10 cellular contexts compared by ENCODE assay signal in the genomic region with DNA sequence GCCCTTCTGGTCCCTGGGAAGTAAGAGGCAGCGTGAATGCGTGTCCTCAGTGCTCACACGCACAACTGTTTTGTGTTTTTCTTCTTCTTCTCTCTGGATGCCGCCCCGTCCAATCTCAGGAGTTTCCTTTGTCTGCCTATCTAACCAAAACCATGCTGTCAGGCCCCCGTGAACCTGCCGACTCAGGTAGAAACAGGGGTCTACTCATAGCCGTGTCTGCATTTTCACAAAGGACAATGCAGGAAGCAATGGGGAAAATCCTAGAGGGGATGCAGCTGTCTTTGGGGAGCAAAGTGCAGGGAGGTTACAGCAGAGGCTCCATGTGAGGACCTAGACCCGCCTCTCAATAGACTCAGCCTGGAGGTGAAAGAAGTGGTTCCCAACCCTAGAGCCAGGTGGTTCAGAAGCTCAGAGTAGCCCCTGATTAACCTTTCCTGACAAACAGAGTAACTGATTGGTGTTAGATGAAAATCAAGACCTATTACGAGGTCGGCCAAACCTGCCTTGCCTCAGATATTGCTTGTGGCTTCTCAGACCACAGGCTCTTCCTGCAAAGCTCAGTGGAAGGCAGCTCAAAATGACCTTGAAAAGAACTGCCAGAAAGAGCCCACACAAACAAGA. TPM values are rescaled to one million over a fixed set of nuclear protein-coding genes. Genes with fewer than 3 reads are reported as not detected.
DNase-seq lines count a peak whose midpoint lies in the region; ATAC-seq and TF ChIP-seq lines count a peak whose summit lies in the region.
"Had no signal": no experiment of that assay in that cellular context is flagged by ENCODE, and none has a peak within 500 bp of the region (broad histone marks: within the 10 kb centered on the region; RNA-seq: fewer than 3 reads in every experiment).

No MANE protein-coding gene starts in this region.

- no peaks in the 10 kb centered on the region for H3K9me2 ChIP-seq in OCI-LY7 (ENCODE audit: insufficient read depth, low read length)

- H3K27ac Mint-ChIP-seq in CD4-positive, alpha-beta T cell: peak overlapping the region; percentile 86

- no peaks in the 10 kb centered on the region for H3K27me3 Mint-ChIP-seq in CD4-positive, alpha-beta T cell

- BruUV-seq in OCI-LY7 (replicated peaks; lab: Mats Ljungman, UMichigan): no TSS peak

- peak overlapping the region; percentile 83 for H3K4me3 Mint-ChIP-seq in CD4-positive, alpha-beta T cell

- no peaks in the 10 kb centered on the region for H3K9me3 ChIP-seq in CD4-positive, alpha-beta T cell (ENCODE audit: control insufficient read depth, low read length)
- no peaks in the 10 kb centered on the region for H3K9me3 ChIP-seq in OCI-LY7 (ENCODE audit: low read length)

- peak overlapping the region; percentile 34 for H3K27ac ChIP-seq in CD4-positive, alpha-beta T cell (ENCODE audit: low read depth, low read length)
- no peak overlapping the region for H3K27ac ChIP-seq in OCI-LY7 (ENCODE audit: low read depth, low read length, poor library complexity, severe bottlenecking)

- H2AFZ ChIP-seq in OCI-LY7 (ENCODE audit: low read length): no peak overlapping the region

- peaks cover 82% of the 10 kb centered on the region for H3K4me1 Mint-ChIP-seq in CD4-positive, alpha-beta T cell (ENCODE audit: low read depth)

- DNase-seq in CD4-positive, alpha-beta T cell: peak in 2 of 10 experiments; percentile 11 to 18
- peak; percentile 31 for DNase-seq in activated effector memory CD4-positive, alpha-beta T cell treated with Interleukin-2 at 50 U/mL for 16 hours
- DNase-seq in Right ventricle myocardium superior (no peak), OCI-LY7 (ENCODE audit: low spot score) (no peak), A172 (ENCODE audit: low spot score) (no peak), retina (no peak)
- DNase-seq: Calu3, NCI-H146 had no signal

- H4K20me1 ChIP-seq in OCI-LY7 (ENCODE audit: insufficient read depth, low read length): no peaks in the 10 kb centered on the region

- H3K4me1 ChIP-seq in OCI-LY7 (ENCODE audit: insufficient read depth, low read length, poor library complexity, severe bottlenecking): no peaks in the 10 kb centered on the region

- no peak for TF ChIP-seq CTCF in CD4-positive, alpha-beta T cell (IDR thresholded peaks at IDR 0.05)
- TF ChIP-seq CTCF in OCI-LY7 (conservative IDR thresholded peaks at IDR 0.05; ENCODE audit: low read length): no peak

- POLR2A ChIA-PET in CD4-positive, alpha-beta T cell (lab: Charles Lee): interaction anchor here (0.6 to 2.6 kb wide), 15 partner anchors 10 to 202 kb away, joined by 3 to 31 read pairs (median 5); partner anchors contain the start of gene CD226
- POLR2A ChIA-PET in OCI-LY7 (lab: Charles Lee): interaction anchor here (0.6 kb wide), 1 partner anchor 1441 kb away, joined by 3 read pairs; no protein-coding TSS in a partner anchor

- H3K4me2 ChIP-seq in OCI-LY7 (ENCODE audit: low read length): no peak overlapping the region

- no peaks in the 10 kb centered on the region for H3K36me3 ChIP-seq in OCI-LY7 (ENCODE audit: insufficient read depth, low read length)

- CTCF ChIA-PET in CD4-positive, alpha-beta T cell (lab: Charles Lee): interaction anchor here (0.8 to 1.6 kb wide), 6 partner anchors 10 to 61 kb away, joined by 3 to 5 read pairs (median 3); no protein-coding TSS in a partner anchor
- CTCF ChIA-PET in OCI-LY7 (lab: Charles Lee; ENCODE audit: unreplicated experiment): no interaction called here

- peaks cover 75% of the 10 kb centered on the region for H3K36me3 Mint-ChIP-seq in CD4-positive, alpha-beta T cell (ENCODE audit: low read depth)

- H3K79me2 ChIP-seq in OCI-LY7 (ENCODE audit: insufficient read depth, low read depth, low read length): no peaks in the 10 kb centered on the region

- intact Hi-C loops in CD4-positive, alpha-beta T cell (cut with DNase I, micrococcal nuclease): loop anchor here in 1 of 2 experiments (2.0 kb wide), 1 partner anchor 58 kb away; no protein-coding TSS in a partner anchor
- intact Hi-C loops in Right ventricle myocardium superior (cut with DNase I) (no loop called here), OCI-LY7 (cut with micrococcal nuclease; ENCODE audit: unreplicated experiment) (no loop called here)

- peak; percentile 53 for ATAC-seq in CD4-positive, alpha-beta T cell (ENCODE audit: poor library complexity)
- ATAC-seq in GM19438 (IDR thresholded peaks at IDR 0.05; ENCODE audit: low read depth, unreplicated experiment) (peak; percentile 54), HG03280 (IDR thresholded peaks at IDR 0.05; ENCODE audit: unreplicated experiment) (peak; percentile 31), Right ventricle myocardium superior (ENCODE audit: poor library complexity) (no peak)

- no peaks in the 10 kb centered on the region for H3K9me3 Mint-ChIP-seq in CD4-positive, alpha-beta T cell

- no peak overlapping the region for H3K4me3 ChIP-seq in OCI-LY7 (ENCODE audit: low read depth, low read length, poor library complexity, severe bottlenecking)

- no peaks in the 10 kb centered on the region for H3K27me3 ChIP-seq in CD4-positive, alpha-beta T cell (ENCODE audit: control insufficient read depth, insufficient read depth, low read length)

RNA-seq across cellular contexts. Expression of gene CD226, which starts 49.3 kb away (rescaled TPM):
- 10 to 100 TPM; 74.0 to 74.8 TPM for total RNA-seq in CD4-positive, alpha-beta T cell
- total RNA-seq in Right ventricle myocardium superior: 0.94 TPM
- not detected in 2 replicates for total RNA-seq in OCI-LY7 (2014; rRNA removed; shearing (Covaris generic))
- total RNA-seq in OCI-LY7 (2022): 0.25 TPM in 1 of 2 replicates, not detected in the other
- 0.17 and 0.29 TPM in 2 replicates for total RNA-seq in A172 (2014; rRNA removed; shearing (Covaris generic))

Comparison
In these comparisons a context has a peak if more than half of its experiments do, and no peak if none do; other contexts are left out.
1. RNA of gene CD226, which starts 49.3 kb away (total RNA-seq): 74.0 to 74.8 TPM in CD4-positive, alpha-beta T cell; 0.94 TPM in Right ventricle myocardium superior (single experiment), 0.17 to 0.29 TPM in A172 and 0.25 TPM in OCI-LY7; every median in the first group is over 10 times any median in the second.